In the genomic region with DNA sequence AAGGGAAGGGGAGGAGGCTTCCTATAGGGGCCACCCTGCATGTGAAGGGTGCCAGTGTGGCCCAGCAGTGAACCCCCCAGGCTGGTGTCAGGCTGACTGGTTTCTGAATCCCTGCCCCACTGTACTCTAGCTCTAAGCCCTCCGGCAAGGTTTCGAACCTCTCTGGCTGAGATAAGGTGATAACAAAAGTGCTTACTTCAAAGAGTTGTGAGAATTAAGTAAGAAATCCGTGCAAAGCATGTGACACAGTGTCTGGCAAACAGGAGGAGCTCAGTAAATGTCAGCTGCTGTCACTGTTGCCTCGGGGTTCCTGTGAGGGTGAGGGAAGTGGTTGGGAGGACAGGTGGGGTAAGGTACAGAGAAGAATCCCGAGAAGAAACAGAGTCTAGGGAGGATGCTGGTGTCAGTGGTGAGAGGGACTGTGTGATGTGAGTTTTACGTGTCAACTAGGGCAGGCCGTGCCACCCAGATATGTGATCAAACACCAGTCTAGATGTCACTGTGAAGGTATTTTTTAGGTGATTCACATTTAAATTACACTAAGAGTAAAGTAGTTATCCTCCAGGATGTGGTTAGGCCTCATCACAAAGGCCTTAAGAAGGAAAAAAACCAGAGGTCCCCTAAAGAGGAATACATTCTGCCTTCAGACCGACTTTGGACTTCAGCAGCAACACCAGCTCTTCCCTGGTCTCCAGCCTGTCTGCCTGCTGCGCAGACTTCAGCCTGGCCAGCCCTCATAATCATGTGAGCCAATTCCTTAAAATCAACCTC, we compare ENCODE assay signal across 9 cellular contexts.
A peak's percentile ranks its signal among the peaks of the same experiment; 100 is the strongest.
DNase-seq lines count a peak whose midpoint lies in the region; ATAC-seq and TF ChIP-seq lines count a peak whose summit lies in the region.
"Had no signal": no experiment of that assay in that cellular context is flagged by ENCODE, and none has a peak within 500 bp of the region (broad histone marks: within the 10 kb centered on the region; RNA-seq: fewer than 3 reads in every experiment).

No MANE protein-coding gene starts in this region.

- no peaks in the 10 kb centered on the region for H3K9me3 ChIP-seq in effector memory CD4-positive, alpha-beta T cell (ENCODE audit: control insufficient read depth, low read length)

- no peak for ATAC-seq in GM21526 (IDR thresholded peaks at IDR 0.05; ENCODE audit: low FRiP score, unreplicated experiment)

- H3K4me3 Mint-ChIP-seq in Calu3 (ENCODE audit: low read depth, unreplicated experiment): no peak overlapping the region

- no peaks in the 10 kb centered on the region for H3K36me3 Mint-ChIP-seq in Calu3 (ENCODE audit: insufficient read depth, unreplicated experiment)

- CTCF ChIA-PET in Calu3 (lab: Charles Lee): interaction anchor here (0.6 kb wide), 1 partner anchor 450 kb away, joined by 3 read pairs; no protein-coding TSS in a partner anchor

- H3K9me3 Mint-ChIP-seq in Calu3 (ENCODE audit: low read depth, unreplicated experiment): no peaks in the 10 kb centered on the region

- no peaks in the 10 kb centered on the region for H3K27me3 ChIP-seq in effector memory CD4-positive, alpha-beta T cell (replicated peaks; ENCODE audit: control insufficient read depth, insufficient read depth, low read length, poor library complexity, severe bottlenecking)

- intact Hi-C loops in Calu3 (cut with micrococcal nuclease; ENCODE audit: unreplicated experiment): no loop called here

- BruUV-seq in Calu3 (replicated peaks; lab: Mats Ljungman, UMichigan): no TSS peak

- peak overlapping the region; percentile 10 for H3K4me3 ChIP-seq in effector memory CD4-positive, alpha-beta T cell (ENCODE audit: insufficient read depth, low read depth, low read length, poor library complexity, severe bottlenecking)

- no peak for TF ChIP-seq CTCF in Calu3 (IDR thresholded peaks at IDR 0.05; ENCODE audit: unreplicated experiment)

- no peak overlapping the region for H3K27ac Mint-ChIP-seq in Calu3 (ENCODE audit: unreplicated experiment)

- peaks cover 6% of the 10 kb centered on the region for H3K4me1 ChIP-seq in effector memory CD4-positive, alpha-beta T cell (ENCODE audit: control insufficient read depth, insufficient read depth, low read length, poor library complexity, severe bottlenecking)

- no peaks in the 10 kb centered on the region for H3K27me3 Mint-ChIP-seq in Calu3 (ENCODE audit: unreplicated experiment)

- H3K27ac ChIP-seq in effector memory CD4-positive, alpha-beta T cell (ENCODE audit: insufficient read depth, low read length, poor library complexity, severe bottlenecking): peak overlapping the region; percentile 62
- no peak overlapping the region for H3K27ac ChIP-seq in caudate nucleus (ENCODE audit: low read depth, low read length)

- H3K4me1 Mint-ChIP-seq in Calu3 (ENCODE audit: low read depth, unreplicated experiment): no peaks in the 10 kb centered on the region

- no peaks in the 10 kb centered on the region for H3K36me3 ChIP-seq in effector memory CD4-positive, alpha-beta T cell (ENCODE audit: control insufficient read depth, insufficient read depth, low read length)

- DNase-seq in EL (peak; percentile 39), caudate nucleus (lab: John Stamatoyannopoulos, UW) (no peak), hepatic stellate cell (ENCODE audit: low spot score) (no peak), Calu3 (no peak)
- DNase-seq in activated CD4-positive, alpha-beta T cell treated with anti-CD3 and anti-CD28 coated beads, Interleukin-2, amount 50 U/mL, for 24 hours (ENCODE audit: low read depth in 1 of 2, low spot score in 1 of 2): peak; percentile 16 to 20
- DNase-seq in effector memory CD4-positive, alpha-beta T cell: peak; percentile 27 to 60 (median 31)
- DNase-seq in stimulated activated CD4-positive, alpha-beta T cell treated with anti-CD3 and anti-CD28 coated beads, Interleukin-1b, Interleukin-23, amount 100 ng/mL, for 24 hours (ENCODE audit: low read depth in 4 of 4, low spot score in 1 of 4): peak in 3 of 4 experiments; percentile 6 to 45 (median 24)
- DNase-seq: NCI-H524 treated with DMSO at 0.1 percent for 48 hours had no signal

Comparison
In these comparisons a context has a peak if more than half of its experiments do, and no peak if none do; other contexts are left out.
1. DNase-seq: peak in EL (single experiment), activated CD4-positive, alpha-beta T cell treated with anti-CD3 and anti-CD28 coated beads, Interleukin-2, amount 50 U/mL, for 24 hours (2 of 2), effector memory CD4-positive, alpha-beta T cell (3 of 3) and stimulated activated CD4-positive, alpha-beta T cell treated with anti-CD3 and anti-CD28 coated beads, Interleukin-1b, Interleukin-23, amount 100 ng/mL, for 24 hours (3 of 4); none in caudate nucleus (0 of 61), hepatic stellate cell (single experiment) and Calu3 (single experiment).